8 cellular contexts compared by ENCODE assay signal in the genomic region with DNA sequence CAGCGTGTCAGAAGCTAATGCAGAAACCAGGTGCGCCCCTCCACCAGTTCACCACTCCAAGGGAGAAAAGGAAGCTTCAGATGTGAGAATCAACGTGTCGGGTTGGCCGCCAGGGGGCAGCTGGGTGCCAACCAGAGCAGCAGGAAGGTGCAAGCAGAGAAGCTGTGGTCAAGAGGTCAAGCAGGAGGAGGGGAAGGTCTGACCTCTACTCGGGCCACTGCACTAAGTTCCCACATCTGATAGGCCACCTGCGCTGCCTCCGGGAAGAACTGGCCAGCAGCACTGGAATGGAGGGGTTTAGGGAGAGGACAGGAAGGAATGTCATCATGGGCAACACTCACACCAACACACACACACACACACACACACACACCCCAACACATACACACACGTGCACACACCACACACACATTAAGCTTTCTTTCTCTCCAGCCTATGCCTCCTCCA. TPM values are rescaled to one million over a fixed set of nuclear protein-coding genes. Genes with fewer than 3 reads are reported as not detected.
DNase-seq lines count a peak whose midpoint lies in the region; ATAC-seq lines count a peak whose summit lies in the region.

No MANE protein-coding gene starts in this region.

- no peaks in the 10 kb centered on the region for H3K27me3 Mint-ChIP-seq in naive thymus-derived CD4-positive, alpha-beta T cell

- ATAC-seq in HG02973 (IDR thresholded peaks at IDR 0.05; ENCODE audit: unreplicated experiment) (peak; percentile 23), esophagus mucosa (peak; percentile 46), HG03571 (IDR thresholded peaks at IDR 0.05; ENCODE audit: unreplicated experiment) (no peak)
- ATAC-seq in naive thymus-derived CD4-positive, alpha-beta T cell, result peak; percentile 73

- peaks cover 32 to 75% (median 57%) of the 10 kb centered on the region in 7 donors for H3K4me1 Mint-ChIP-seq in naive thymus-derived CD4-positive, alpha-beta T cell

- H3K4me3 ChIP-seq in naive thymus-derived CD4-positive, alpha-beta T cell (ENCODE audit: low read length), result no peak overlapping the region

- H3K27me3 ChIP-seq in naive thymus-derived CD4-positive, alpha-beta T cell (ENCODE audit: control insufficient read depth in 2 of 2, insufficient read depth in 2 of 2, low read length in 2 of 2), result no peaks in the 10 kb centered on the region

- peaks cover 40 to 94% (median 70%) of the 10 kb centered on the region in 3 experiments for H3K36me3 ChIP-seq in naive thymus-derived CD4-positive, alpha-beta T cell (ENCODE audit: control insufficient read depth in 2 of 3, insufficient read depth in 3 of 3, low read length in 3 of 3)

- H3K9me3 Mint-ChIP-seq in naive thymus-derived CD4-positive, alpha-beta T cell, result no peaks in the 10 kb centered on the region

- DNase-seq in GM03348 (ENCODE audit: low spot score) (peak; percentile 80), NOMO-1 treated with DMSO at 0.1 percent for 48 hours (lab: John Stamatoyannopoulos, UW; ENCODE audit: unreplicated experiment) (peak; percentile 56), activated T-cell treated with anti-CD3 and anti-CD28 coated beads for 4 hours (peak; percentile 51)
- peak; percentile 41 to 71 (median 64) for DNase-seq in naive thymus-derived CD4-positive, alpha-beta T cell
- peak; percentile 28 to 69 (median 55) for DNase-seq in stimulated activated naive CD4-positive, alpha-beta T cell (lab: John Stamatoyannopoulos, UW)

- H3K9me3 ChIP-seq in naive thymus-derived CD4-positive, alpha-beta T cell (ENCODE audit: control insufficient read depth in 2 of 3, low read length in 3 of 3), result no peaks in the 10 kb centered on the region

- intact Hi-C loops in naive thymus-derived CD4-positive, alpha-beta T cell (cut with micrococcal nuclease), result loop anchor here (1.0 to 2.0 kb wide), 5 partner anchors 15 to 126 kb away; a partner anchor contains a TSS

- H3K27ac Mint-ChIP-seq in naive thymus-derived CD4-positive, alpha-beta T cell, result peak overlapping the region; percentile 68 to 99 (median 91)

- peak overlapping the region in 9 of 10 donors; percentile 22 to 84 (median 54) for H3K4me3 Mint-ChIP-seq in naive thymus-derived CD4-positive, alpha-beta T cell

- H3K4me1 ChIP-seq in naive thymus-derived CD4-positive, alpha-beta T cell (ENCODE audit: control insufficient read depth in 2 of 2, insufficient read depth in 2 of 2, low read length in 2 of 2), result peaks cover under 1 to 27% of the 10 kb centered on the region in 2 donors

- POLR2A ChIA-PET in naive thymus-derived CD4-positive, alpha-beta T cell (lab: Charles Lee), result interaction anchor here (0.5 to 31.2 kb wide), 11 partner anchors 8 to 109 kb away, joined by 3 to 760 read pairs (median 6); a partner anchor contains a TSS

- H3K36me3 Mint-ChIP-seq in naive thymus-derived CD4-positive, alpha-beta T cell, result peaks cover 13 to 68% (median 36%) of the 10 kb centered on the region in 5 donors

- H3K27ac ChIP-seq in naive thymus-derived CD4-positive, alpha-beta T cell (ENCODE audit: low read depth, low read length), result peak overlapping the region; percentile 72

- CTCF ChIA-PET in naive thymus-derived CD4-positive, alpha-beta T cell (lab: Charles Lee), result interaction anchor here (0.6 to 13.8 kb wide), 27 partner anchors 8 to 166 kb away, joined by 3 to 403 read pairs (median 4); a partner anchor contains a TSS

RNA-seq across cellular contexts. Expression of a gene that starts 31.4 kb away (rescaled TPM):
- 10.8 TPM for total RNA-seq in esophagus mucosa
- 100 to 1,000 TPM; 212 to 512 (median 272) TPM for total RNA-seq in naive thymus-derived CD4-positive, alpha-beta T cell
- 100 to 1,000 TPM; 272 to 295 TPM for polyA plus RNA-seq in naive thymus-derived CD4-positive, alpha-beta T cell

RNA-seq across cellular contexts. Expression of a gene that starts 45.4 kb away (rescaled TPM):
- total RNA-seq in esophagus mucosa, result 71.5 TPM
- 100 to 1,000 TPM; 124 to 234 (median 131) TPM for total RNA-seq in naive thymus-derived CD4-positive, alpha-beta T cell
- 10 to 100 TPM; 28.9 to 45.2 TPM for polyA plus RNA-seq in naive thymus-derived CD4-positive, alpha-beta T cell

Comparison
In these comparisons a context has a peak if more than half of its experiments do, and no peak if none do; other contexts are left out.
1. RNA of a gene that starts 31.4 kb away (total RNA-seq): 212 to 512 TPM in naive thymus-derived CD4-positive, alpha-beta T cell; 10.8 TPM in esophagus mucosa (single experiment); every median in the first group is over 10 times any median in the second.
2. Peak in every context shown above with its lines, with median percentiles within 50 percentile points of each other: DNase-seq.